19 cellular contexts compared by ENCODE assay signal in the genomic region with DNA sequence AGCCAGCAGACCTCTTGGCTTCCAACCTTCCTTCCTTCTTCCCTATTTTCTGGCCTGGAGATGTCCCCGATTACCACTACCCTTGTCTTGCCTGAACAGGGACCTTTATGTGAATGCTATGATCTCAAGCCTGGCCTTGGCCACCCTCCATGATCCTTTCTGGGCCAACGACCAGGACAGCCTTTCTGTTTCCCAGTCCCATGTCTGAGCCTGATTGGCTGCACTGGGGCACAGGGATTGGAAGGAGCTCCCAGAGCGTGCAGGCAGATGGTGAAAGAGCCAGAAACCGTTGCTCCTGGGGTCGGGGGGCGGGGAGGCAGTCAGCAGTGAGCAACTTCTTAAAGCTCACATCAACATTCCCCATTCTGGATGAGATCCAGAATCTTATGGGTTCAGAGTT.
A peak's percentile ranks its signal among the peaks of the same experiment; 100 is the strongest.
DNase-seq lines count a peak whose midpoint lies in the region; ATAC-seq and TF ChIP-seq lines count a peak whose summit lies in the region.
"Had no signal": no experiment of that assay in that cellular context is flagged by ENCODE, and none has a peak within 500 bp of the region (broad histone marks: within the 10 kb centered on the region; RNA-seq: fewer than 3 reads in every experiment).

No MANE protein-coding gene starts in this region.

- H2AFZ ChIP-seq in IMR-90 (replicated peaks; ENCODE audit: low read length, poor library complexity), result peak overlapping the region; percentile 53

- intact Hi-C loops in IMR-90 (cut with micrococcal nuclease), result no loop called here
- intact Hi-C loops in activated CD4-positive, alpha-beta memory T cell treated with anti-CD3 and anti-CD28 coated beads for 36 hours (cut with micrococcal nuclease), result no loop called here

- H2AK5ac ChIP-seq in IMR-90 (ENCODE audit: low read depth, low read length), result no peak overlapping the region

- no peak overlapping the region for H3K9ac ChIP-seq in IMR-90 (ENCODE audit: low read depth, low read length)

- peaks cover 20% of the 10 kb centered on the region for H3K36me3 Mint-ChIP-seq in activated CD4-positive, alpha-beta memory T cell treated with anti-CD3 and anti-CD28 coated beads for 36 hours

- no peaks in the 10 kb centered on the region for H4K20me1 ChIP-seq in IMR-90 (ENCODE audit: insufficient read depth, low read length)

- H4K8ac ChIP-seq in IMR-90 (ENCODE audit: low read depth in 2 of 2, low read length in 2 of 2), result peak overlapping the region in 1 of 2 experiments; percentile 64; a peak in 3 of 4 replicates

- no peak overlapping the region for H2AK9ac ChIP-seq in IMR-90 (replicated peaks; ENCODE audit: low read depth, low read length, poor library complexity)

- peaks cover 2% of the 10 kb centered on the region for H3K4me1 Mint-ChIP-seq in activated CD4-positive, alpha-beta memory T cell treated with anti-CD3 and anti-CD28 coated beads for 36 hours (ENCODE audit: low read depth)
- H3K4me1 Mint-ChIP-seq: activated naive CD4-positive, alpha-beta T cell treated with anti-CD3 and anti-CD28 coated beads, Interleukin-2, amount 10 ng/mL, durations not matched to agents 7 days and 5 days had no signal

- H3K27me3 ChIP-seq in IMR-90 (ENCODE audit: control insufficient read depth, insufficient read depth, low read length) (no peaks in the 10 kb centered on the region), layer of hippocampus (ENCODE audit: control insufficient read depth, insufficient read depth, low read length) (no peaks in the 10 kb centered on the region)
- no peaks in the 10 kb centered on the region for H3K27me3 ChIP-seq in effector memory CD4-positive, alpha-beta T cell (replicated peaks; ENCODE audit: control insufficient read depth, insufficient read depth, low read length, poor library complexity, severe bottlenecking)
- H3K27me3 ChIP-seq: neutrophil had no signal

- dilution Hi-C loops in IMR-90 (cut with HindIII; ENCODE audit: low sequenced_read_pairs, unreplicated experiment), result no loop called here

- no peak overlapping the region for H2BK20ac ChIP-seq in IMR-90 (ENCODE audit: low read depth, low read length)

- H3K4me3 ChIP-seq in IMR-90 (ENCODE audit: insufficient read depth, low read depth, low read length), result no peak overlapping the region
- H3K4me3 ChIP-seq in effector memory CD4-positive, alpha-beta T cell (ENCODE audit: insufficient read depth, low read depth, low read length, poor library complexity, severe bottlenecking), result no peak overlapping the region
- H3K4me3 ChIP-seq: HAP-1 had no signal

- H3K56ac ChIP-seq in IMR-90 (ENCODE audit: extremely low read depth, insufficient read depth, low read length), result no peak overlapping the region

- DNase-seq in AG09319 (ENCODE audit: extremely low read depth, low read depth), result peak; percentile 71
- peak; percentile 16 for DNase-seq in IMR-90
- peak; percentile 44 for DNase-seq in fibroblast of gingiva (ENCODE audit: low read depth)
- no peak for DNase-seq in activated CD4-positive, alpha-beta memory T cell treated with anti-CD3 and anti-CD28 coated beads for 36 hours
- DNase-seq in GM19238 (ENCODE audit: insufficient read length, low spot score), result no peak
- DNase-seq in effector memory CD4-positive, alpha-beta T cell, result no peak
- DNase-seq: activated naive CD4-positive, alpha-beta T cell treated with anti-CD3 and anti-CD28 coated beads, Interleukin-2, amount 10 ng/mL, durations not matched to agents 7 days and 5 days; Calu3; cerebellar nuclear complex; GF-D8; islet precursor cell; NCI-H1694; SHP77 treated with DMSO at 0.1 percent for 48 hours; stimulated activated CD4-positive, alpha-beta T cell treated with anti-CD3 and anti-CD28 coated beads, Interleukin-2, amount 100 ng/mL, for 48 hours; T-helper 2 cell had no signal

- WGBS in IMR-90 (ENCODE audit: extremely low coverage in 2 of 2, insufficient read length in 1 of 2), 2 experiments, result 67% methylated on average over 1 of the region's 6 CpGs; no CpG with 5 or more reads in 1 of the 2 experiments

- H3K79me1 ChIP-seq in IMR-90 (ENCODE audit: low read depth in 1 of 2, low read length in 2 of 2), result peaks cover 6 to 17% of the 10 kb centered on the region in 2 experiments

- H3K27me3 Mint-ChIP-seq in activated CD4-positive, alpha-beta memory T cell treated with anti-CD3 and anti-CD28 coated beads for 36 hours, result no peaks in the 10 kb centered on the region
- H3K27me3 Mint-ChIP-seq: activated naive CD4-positive, alpha-beta T cell treated with anti-CD3 and anti-CD28 coated beads, Interleukin-2, amount 10 ng/mL, durations not matched to agents 7 days and 5 days had no signal

- peaks cover 4% of the 10 kb centered on the region for H3K4me1 ChIP-seq in IMR-90 (ENCODE audit: control insufficient read depth, insufficient read depth, low read length)
- H3K4me1 ChIP-seq in effector memory CD4-positive, alpha-beta T cell (ENCODE audit: control insufficient read depth, insufficient read depth, low read length, poor library complexity, severe bottlenecking), result no peaks in the 10 kb centered on the region
- H3K4me1 ChIP-seq: HAP-1 had no signal

- TF ChIP-seq CTCF in AG09319 (IDR thresholded peaks at IDR 0.05; ENCODE audit: low read depth, low read length), result no peak
- TF ChIP-seq CTCF in IMR-90 (conservative IDR thresholded peaks at IDR 0.05; ENCODE audit: low read depth, low read length), result no peak

- no peak for TF ChIP-seq POLR2A in IMR-90 (IDR thresholded peaks at IDR 0.05; ENCODE audit: low read depth, low read length)

- no peak for TF ChIP-seq RAD21 in IMR-90 (IDR thresholded peaks at IDR 0.05; ENCODE audit: low read length)

- H3K18ac ChIP-seq in IMR-90 (ENCODE audit: low read depth, low read length), result no peak overlapping the region

- no peak overlapping the region; the same call in 1 of the 2 replicates for H4K5ac ChIP-seq in IMR-90 (ENCODE audit: low read depth, low read length)

- ATAC-seq in IMR-90 (ENCODE audit: low read depth) (peak; percentile 53), GM19035 (IDR thresholded peaks at IDR 0.05; ENCODE audit: unreplicated experiment) (no peak)

- in situ Hi-C loops in IMR-90 (cut with MboI; ENCODE audit: low sequenced_read_pairs), result no loop called here

- H3K4me3 Mint-ChIP-seq in activated CD4-positive, alpha-beta memory T cell treated with anti-CD3 and anti-CD28 coated beads for 36 hours, result no peak overlapping the region
- H3K4me3 Mint-ChIP-seq: activated naive CD4-positive, alpha-beta T cell treated with anti-CD3 and anti-CD28 coated beads, Interleukin-2, amount 10 ng/mL, durations not matched to agents 7 days and 5 days had no signal

- H3K27ac ChIP-seq in IMR-90 (ENCODE audit: insufficient read depth, low read length), result no peak overlapping the region
- H3K27ac ChIP-seq in layer of hippocampus (ENCODE audit: low read depth, low read length), result peak overlapping the region; percentile 82
- no peak overlapping the region for H3K27ac ChIP-seq in effector memory CD4-positive, alpha-beta T cell (ENCODE audit: insufficient read depth, low read length, poor library complexity, severe bottlenecking)
- H3K27ac ChIP-seq: neutrophil had no signal

- no peak overlapping the region for H3K23ac ChIP-seq in IMR-90 (ENCODE audit: low read depth, low read length)

- no peak overlapping the region for H2BK120ac ChIP-seq in IMR-90 (ENCODE audit: low read depth, low read length)

- no peaks in the 10 kb centered on the region; the same call in 1 of the 2 replicates for H3K9me1 ChIP-seq in IMR-90 (ENCODE audit: insufficient read depth, low read length)

- no peaks in the 10 kb centered on the region for H3K9me3 Mint-ChIP-seq in activated CD4-positive, alpha-beta memory T cell treated with anti-CD3 and anti-CD28 coated beads for 36 hours
- H3K9me3 Mint-ChIP-seq: activated naive CD4-positive, alpha-beta T cell treated with anti-CD3 and anti-CD28 coated beads, Interleukin-2, amount 10 ng/mL, durations not matched to agents 7 days and 5 days had no signal

- no peaks in the 10 kb centered on the region for H3K9me3 ChIP-seq in IMR-90 (ENCODE audit: control insufficient read depth, insufficient read depth, low read length)
- H3K9me3 ChIP-seq in effector memory CD4-positive, alpha-beta T cell (ENCODE audit: control insufficient read depth, low read length), result no peaks in the 10 kb centered on the region
- H3K9me3 ChIP-seq: HAP-1, neutrophil had no signal

- no peaks in the 10 kb centered on the region for H3K36me3 ChIP-seq in IMR-90 (ENCODE audit: control insufficient read depth, insufficient read depth, low read length)
- peaks cover 4% of the 10 kb centered on the region for H3K36me3 ChIP-seq in effector memory CD4-positive, alpha-beta T cell (ENCODE audit: control insufficient read depth, insufficient read depth, low read length)
- H3K36me3 ChIP-seq: HAP-1 had no signal

- CTCF ChIA-PET in IMR-90 (lab: Yijun Ruan, JAX), result interaction anchor here (1.1 to 1.2 kb wide), 2 partner anchors 9 to 85 kb away, joined by 3 to 7 read pairs; a partner anchor contains a TSS
- CTCF ChIA-PET in activated CD4-positive, alpha-beta memory T cell treated with anti-CD3 and anti-CD28 coated beads for 36 hours (lab: Charles Lee), result no interaction called here

- BruUV-seq in IMR-90 (replicated peaks; lab: Mats Ljungman, UMichigan), result no TSS peak

- no peak overlapping the region for H3K4me2 ChIP-seq in IMR-90 (ENCODE audit: low read depth, low read length)

- H3K4ac ChIP-seq in IMR-90 (ENCODE audit: low read depth, low read length), result no peak overlapping the region

- H4K91ac ChIP-seq in IMR-90 (ENCODE audit: insufficient read depth, low read depth, low read length), result no peak overlapping the region

- no peak overlapping the region for H2BK5ac ChIP-seq in IMR-90 (ENCODE audit: low read depth, low read length, poor library complexity, severe bottlenecking)

- H3K27ac Mint-ChIP-seq in activated CD4-positive, alpha-beta memory T cell treated with anti-CD3 and anti-CD28 coated beads for 36 hours, result no peak overlapping the region
- H3K27ac Mint-ChIP-seq: activated naive CD4-positive, alpha-beta T cell treated with anti-CD3 and anti-CD28 coated beads, Interleukin-2, amount 10 ng/mL, durations not matched to agents 7 days and 5 days had no signal

- H2BK15ac ChIP-seq in IMR-90 (ENCODE audit: low read depth, low read length), result no peak overlapping the region

- POLR2A ChIA-PET in IMR-90 (lab: Charles Lee; ENCODE audit: unreplicated experiment), result no interaction called here
- POLR2A ChIA-PET in activated CD4-positive, alpha-beta memory T cell treated with anti-CD3 and anti-CD28 coated beads for 36 hours (lab: Charles Lee), result no interaction called here

- 0 out of 2 replicates have a peak overlapping the region, but pooled peaks have one; percentile 28 for H3K14ac ChIP-seq in IMR-90 (replicated peaks; ENCODE audit: low read depth, low read length)

TF ChIP-seq in IMR-90, 13 proteins besides CTCF, POLR2A, EP300 and RAD21 (continues in another document):
- no peak for TF ChIP-seq CHD1 (IDR thresholded peaks at IDR 0.05; ENCODE audit: low read depth, low read length)
- no peak for TF ChIP-seq NFE2L2 (IDR thresholded peaks at IDR 0.05; ENCODE audit: low read depth, low read length)
- TF ChIP-seq MAFK (IDR thresholded peaks at IDR 0.05; ENCODE audit: low read depth, low read length), result no peak
- no peak for TF ChIP-seq CEBPB (IDR thresholded peaks at IDR 0.05; ENCODE audit: low read depth, low read length)
- no peak for TF ChIP-seq BHLHE40 (IDR thresholded peaks at IDR 0.05; ENCODE audit: low read depth, low read length)
- TF ChIP-seq FOS (IDR thresholded peaks at IDR 0.05; ENCODE audit: low read depth, low read length), result no peak
- no peak for TF ChIP-seq MXI1 (IDR thresholded peaks at IDR 0.05; ENCODE audit: borderline replicate concordance, low read depth, low read length)

Comparison
In these comparisons a context has a peak if more than half of its experiments do, and no peak if none do; other contexts are left out.
1. DNase-seq: peak in AG09319 (single experiment), IMR-90 (single experiment) and fibroblast of gingiva (single experiment); none in activated CD4-positive, alpha-beta memory T cell treated with anti-CD3 and anti-CD28 coated beads for 36 hours (single experiment), GM19238 (single experiment) and effector memory CD4-positive, alpha-beta T cell (0 of 3).